In the genomic region with DNA sequence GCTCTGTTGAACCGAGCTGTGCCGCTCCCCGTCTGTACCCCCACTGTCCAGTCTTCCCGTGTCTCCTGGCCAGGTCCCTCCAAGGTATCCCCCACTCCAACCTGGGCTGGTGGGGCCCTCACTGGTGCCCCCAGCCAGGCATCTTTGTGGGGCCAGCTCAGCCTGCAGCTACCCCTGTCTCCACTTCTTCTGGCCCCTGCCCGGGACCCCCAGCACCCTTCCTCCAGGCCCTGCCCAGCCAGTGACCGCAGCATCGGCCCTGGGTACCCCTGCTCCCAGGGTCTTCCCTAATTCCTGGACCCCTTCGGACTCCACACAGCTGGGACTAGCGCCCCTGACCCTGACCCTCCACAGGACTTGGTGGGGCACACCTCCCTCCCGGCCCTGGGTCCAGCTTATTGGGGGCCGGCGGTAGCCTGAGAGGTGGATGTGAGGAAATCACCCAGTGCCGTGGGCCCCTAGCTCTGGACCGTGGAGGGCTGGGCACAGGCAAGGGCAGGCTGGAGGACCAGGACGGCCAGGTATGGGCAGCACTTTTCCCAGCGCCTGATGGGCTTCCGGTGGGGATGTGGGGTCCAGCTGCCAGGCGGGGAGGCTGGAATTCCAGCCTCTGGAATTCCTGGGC, we compare ENCODE assay signal across 3 cellular contexts.
TF ChIP-seq lines count a peak whose summit lies in the region.

No MANE protein-coding gene starts in this region.

TF ChIP-seq in SK-N-SH, 30 proteins besides CTCF, POLR2A, EP300 and RAD21:
- no peak for TF ChIP-seq FOXJ3 (CRISPR knock-in tag; IDR thresholded peaks at IDR 0.05)
- TF ChIP-seq NFIC (IDR thresholded peaks at IDR 0.05; ENCODE audit: borderline replicate concordance) = no peak
- TF ChIP-seq, protein P1, sequence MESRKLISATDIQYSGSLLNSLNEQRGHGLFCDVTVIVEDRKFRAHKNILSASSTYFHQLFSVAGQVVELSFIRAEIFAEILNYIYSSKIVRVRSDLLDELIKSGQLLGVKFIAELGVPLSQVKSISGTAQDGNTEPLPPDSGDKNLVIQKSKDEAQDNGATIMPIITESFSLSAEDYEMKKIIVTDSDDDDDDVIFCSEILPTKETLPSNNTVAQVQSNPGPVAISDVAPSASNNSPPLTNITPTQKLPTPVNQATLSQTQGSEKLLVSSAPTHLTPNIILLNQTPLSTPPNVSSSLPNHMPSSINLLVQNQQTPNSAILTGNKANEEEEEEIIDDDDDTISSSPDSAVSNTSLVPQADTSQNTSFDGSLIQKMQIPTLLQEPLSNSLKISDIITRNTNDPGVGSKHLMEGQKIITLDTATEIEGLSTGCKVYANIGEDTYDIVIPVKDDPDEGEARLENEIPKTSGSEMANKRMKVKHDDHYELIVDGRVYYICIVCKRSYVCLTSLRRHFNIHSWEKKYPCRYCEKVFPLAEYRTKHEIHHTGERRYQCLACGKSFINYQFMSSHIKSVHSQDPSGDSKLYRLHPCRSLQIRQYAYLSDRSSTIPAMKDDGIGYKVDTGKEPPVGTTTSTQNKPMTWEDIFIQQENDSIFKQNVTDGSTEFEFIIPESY (IDR thresholded peaks at IDR 0.05; ENCODE audit: borderline replicate concordance, low read depth) = no peak
- TF ChIP-seq GATA2 (CRISPR knock-in tag; IDR thresholded peaks at IDR 0.05) = no peak
- TF ChIP-seq RXRA (IDR thresholded peaks at IDR 0.05; ENCODE audit: borderline replicate concordance, low read depth) = no peak
- TF ChIP-seq GABPA (IDR thresholded peaks at IDR 0.05; ENCODE audit: low read depth) = no peak
- TF ChIP-seq, protein P2, sequence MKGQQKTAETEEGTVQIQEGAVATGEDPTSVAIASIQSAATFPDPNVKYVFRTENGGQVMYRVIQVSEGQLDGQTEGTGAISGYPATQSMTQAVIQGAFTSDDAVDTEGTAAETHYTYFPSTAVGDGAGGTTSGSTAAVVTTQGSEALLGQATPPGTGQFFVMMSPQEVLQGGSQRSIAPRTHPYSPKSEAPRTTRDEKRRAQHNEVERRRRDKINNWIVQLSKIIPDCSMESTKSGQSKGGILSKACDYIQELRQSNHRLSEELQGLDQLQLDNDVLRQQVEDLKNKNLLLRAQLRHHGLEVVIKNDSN (IDR thresholded peaks at IDR 0.05; ENCODE audit: borderline replicate concordance, low read depth) = no peak
- TF ChIP-seq YY1 (IDR thresholded peaks at IDR 0.05; ENCODE audit: low read depth) = no peak
- TF ChIP-seq TAF1 (IDR thresholded peaks at IDR 0.05; ENCODE audit: borderline replicate concordance, low read depth, low read length) = no peak
- TF ChIP-seq EZH2phosphoT487 (IDR thresholded peaks at IDR 0.05; ENCODE audit: borderline replicate concordance, low read depth) = no peak
- TF ChIP-seq FOXM1 (IDR thresholded peaks at IDR 0.05; ENCODE audit: low read depth) = no peak
- TF ChIP-seq, protein P3, sequence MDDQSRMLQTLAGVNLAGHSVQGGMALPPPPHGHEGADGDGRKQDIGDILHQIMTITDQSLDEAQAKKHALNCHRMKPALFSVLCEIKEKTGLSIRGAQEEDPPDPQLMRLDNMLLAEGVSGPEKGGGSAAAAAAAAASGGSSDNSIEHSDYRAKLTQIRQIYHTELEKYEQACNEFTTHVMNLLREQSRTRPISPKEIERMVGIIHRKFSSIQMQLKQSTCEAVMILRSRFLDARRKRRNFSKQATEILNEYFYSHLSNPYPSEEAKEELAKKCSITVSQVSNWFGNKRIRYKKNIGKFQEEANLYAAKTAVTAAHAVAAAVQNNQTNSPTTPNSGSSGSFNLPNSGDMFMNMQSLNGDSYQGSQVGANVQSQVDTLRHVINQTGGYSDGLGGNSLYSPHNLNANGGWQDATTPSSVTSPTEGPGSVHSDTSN (IDR thresholded peaks at IDR 0.05) = no peak
- TF ChIP-seq, protein P4, sequence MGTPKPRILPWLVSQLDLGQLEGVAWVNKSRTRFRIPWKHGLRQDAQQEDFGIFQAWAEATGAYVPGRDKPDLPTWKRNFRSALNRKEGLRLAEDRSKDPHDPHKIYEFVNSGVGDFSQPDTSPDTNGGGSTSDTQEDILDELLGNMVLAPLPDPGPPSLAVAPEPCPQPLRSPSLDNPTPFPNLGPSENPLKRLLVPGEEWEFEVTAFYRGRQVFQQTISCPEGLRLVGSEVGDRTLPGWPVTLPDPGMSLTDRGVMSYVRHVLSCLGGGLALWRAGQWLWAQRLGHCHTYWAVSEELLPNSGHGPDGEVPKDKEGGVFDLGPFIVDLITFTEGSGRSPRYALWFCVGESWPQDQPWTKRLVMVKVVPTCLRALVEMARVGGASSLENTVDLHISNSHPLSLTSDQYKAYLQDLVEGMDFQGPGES (IDR thresholded peaks at IDR 0.05; ENCODE audit: low read depth, low read length) = no peak

TF ChIP-seq in SK-N-SH treated with all-trans-retinoic acid at 6 μM for 48 hours, 23 proteins besides CTCF, POLR2A, EP300 and RAD21:
- TF ChIP-seq, protein P5, sequence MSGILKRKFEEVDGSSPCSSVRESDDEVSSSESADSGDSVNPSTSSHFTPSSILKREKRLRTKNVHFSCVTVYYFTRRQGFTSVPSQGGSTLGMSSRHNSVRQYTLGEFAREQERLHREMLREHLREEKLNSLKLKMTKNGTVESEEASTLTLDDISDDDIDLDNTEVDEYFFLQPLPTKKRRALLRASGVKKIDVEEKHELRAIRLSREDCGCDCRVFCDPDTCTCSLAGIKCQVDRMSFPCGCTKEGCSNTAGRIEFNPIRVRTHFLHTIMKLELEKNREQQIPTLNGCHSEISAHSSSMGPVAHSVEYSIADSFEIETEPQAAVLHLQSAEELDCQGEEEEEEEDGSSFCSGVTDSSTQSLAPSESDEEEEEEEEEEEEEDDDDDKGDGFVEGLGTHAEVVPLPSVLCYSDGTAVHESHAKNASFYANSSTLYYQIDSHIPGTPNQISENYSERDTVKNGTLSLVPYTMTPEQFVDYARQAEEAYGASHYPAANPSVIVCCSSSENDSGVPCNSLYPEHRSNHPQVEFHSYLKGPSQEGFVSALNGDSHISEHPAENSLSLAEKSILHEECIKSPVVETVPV (CRISPR knock-in tag; IDR thresholded peaks at IDR 0.05) = no peak
- TF ChIP-seq CSDC2 (CRISPR knock-in tag; IDR thresholded peaks at IDR 0.05) (no peak), OSR1 (CRISPR knock-in tag; IDR thresholded peaks at IDR 0.05) (no peak), SNAI2 (CRISPR knock-in tag; IDR thresholded peaks at IDR 0.05) (no peak), ZNF565 (CRISPR knock-in tag; conservative IDR thresholded peaks at IDR 0.05; ENCODE audit: low read depth) (no peak), ISL1 (CRISPR knock-in tag; IDR thresholded peaks at IDR 0.05) (no peak), ZFP3 (CRISPR knock-in tag; IDR thresholded peaks at IDR 0.05) (no peak), TOX (CRISPR knock-in tag; IDR thresholded peaks at IDR 0.05; ENCODE audit: borderline replicate concordance) (no peak), ZNF70 (CRISPR knock-in tag; IDR thresholded peaks at IDR 0.05) (no peak)
- TF ChIP-seq, protein P6, sequence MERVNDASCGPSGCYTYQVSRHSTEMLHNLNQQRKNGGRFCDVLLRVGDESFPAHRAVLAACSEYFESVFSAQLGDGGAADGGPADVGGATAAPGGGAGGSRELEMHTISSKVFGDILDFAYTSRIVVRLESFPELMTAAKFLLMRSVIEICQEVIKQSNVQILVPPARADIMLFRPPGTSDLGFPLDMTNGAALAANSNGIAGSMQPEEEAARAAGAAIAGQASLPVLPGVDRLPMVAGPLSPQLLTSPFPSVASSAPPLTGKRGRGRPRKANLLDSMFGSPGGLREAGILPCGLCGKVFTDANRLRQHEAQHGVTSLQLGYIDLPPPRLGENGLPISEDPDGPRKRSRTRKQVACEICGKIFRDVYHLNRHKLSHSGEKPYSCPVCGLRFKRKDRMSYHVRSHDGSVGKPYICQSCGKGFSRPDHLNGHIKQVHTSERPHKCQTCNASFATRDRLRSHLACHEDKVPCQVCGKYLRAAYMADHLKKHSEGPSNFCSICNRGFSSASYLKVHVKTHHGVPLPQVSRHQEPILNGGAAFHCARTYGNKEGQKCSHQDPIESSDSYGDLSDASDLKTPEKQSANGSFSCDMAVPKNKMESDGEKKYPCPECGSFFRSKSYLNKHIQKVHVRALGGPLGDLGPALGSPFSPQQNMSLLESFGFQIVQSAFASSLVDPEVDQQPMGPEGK (CRISPR knock-in tag; IDR thresholded peaks at IDR 0.05; ENCODE audit: borderline replicate concordance) = no peak

TF ChIP-seq in HepG2, 621 proteins besides CTCF, POLR2A, EP300 and RAD21:
- TF ChIP-seq MAFK (conservative IDR thresholded peaks at IDR 0.05 in 1 of 2, IDR thresholded peaks at IDR 0.05 in 1 of 2; ENCODE audit: low read length in 2 of 2) = no peak
- TF ChIP-seq, protein P7, sequence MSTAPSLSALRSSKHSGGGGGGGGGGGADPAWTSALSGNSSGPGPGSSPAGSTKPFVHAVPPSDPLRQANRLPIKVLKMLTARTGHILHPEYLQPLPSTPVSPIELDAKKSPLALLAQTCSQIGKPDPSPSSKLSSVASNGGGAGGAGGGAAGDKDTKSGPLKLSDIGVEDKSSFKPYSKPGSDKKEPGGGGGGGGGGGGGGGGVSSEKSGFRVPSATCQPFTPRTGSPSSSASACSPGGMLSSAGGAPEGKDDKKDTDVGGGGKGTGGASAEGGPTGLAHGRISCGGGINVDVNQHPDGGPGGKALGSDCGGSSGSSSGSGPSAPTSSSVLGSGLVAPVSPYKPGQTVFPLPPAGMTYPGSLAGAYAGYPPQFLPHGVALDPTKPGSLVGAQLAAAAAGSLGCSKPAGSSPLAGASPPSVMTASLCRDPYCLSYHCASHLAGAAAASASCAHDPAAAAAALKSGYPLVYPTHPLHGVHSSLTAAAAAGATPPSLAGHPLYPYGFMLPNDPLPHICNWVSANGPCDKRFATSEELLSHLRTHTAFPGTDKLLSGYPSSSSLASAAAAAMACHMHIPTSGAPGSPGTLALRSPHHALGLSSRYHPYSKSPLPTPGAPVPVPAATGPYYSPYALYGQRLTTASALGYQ (CRISPR knock-in tag; IDR thresholded peaks at IDR 0.05) = no peak
- no peak for TF ChIP-seq SP4 (CRISPR knock-in tag; IDR thresholded peaks at IDR 0.05)
- TF ChIP-seq, protein P8, sequence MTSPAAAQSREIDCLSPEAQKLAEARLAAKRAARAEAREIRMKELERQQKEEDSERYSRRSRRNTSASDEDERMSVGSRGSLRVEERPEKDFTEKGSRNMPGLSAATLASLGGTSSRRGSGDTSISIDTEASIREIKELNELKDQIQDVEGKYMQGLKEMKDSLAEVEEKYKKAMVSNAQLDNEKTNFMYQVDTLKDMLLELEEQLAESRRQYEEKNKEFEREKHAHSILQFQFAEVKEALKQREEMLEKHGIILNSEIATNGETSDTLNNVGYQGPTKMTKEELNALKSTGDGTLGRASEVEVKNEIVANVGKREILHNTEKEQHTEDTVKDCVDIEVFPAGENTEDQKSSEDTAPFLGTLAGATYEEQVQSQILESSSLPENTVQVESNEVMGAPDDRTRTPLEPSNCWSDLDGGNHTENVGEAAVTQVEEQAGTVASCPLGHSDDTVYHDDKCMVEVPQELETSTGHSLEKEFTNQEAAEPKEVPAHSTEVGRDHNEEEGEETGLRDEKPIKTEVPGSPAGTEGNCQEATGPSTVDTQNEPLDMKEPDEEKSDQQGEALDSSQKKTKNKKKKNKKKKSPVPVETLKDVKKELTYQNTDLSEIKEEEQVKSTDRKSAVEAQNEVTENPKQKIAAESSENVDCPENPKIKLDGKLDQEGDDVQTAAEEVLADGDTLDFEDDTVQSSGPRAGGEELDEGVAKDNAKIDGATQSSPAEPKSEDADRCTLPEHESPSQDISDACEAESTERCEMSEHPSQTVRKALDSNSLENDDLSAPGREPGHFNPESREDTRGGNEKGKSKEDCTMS (CRISPR knock-in tag; conservative IDR thresholded peaks at IDR 0.05) = no peak
- TF ChIP-seq SMARCE1 (IDR thresholded peaks at IDR 0.05; ENCODE audit: borderline replicate concordance) = no peak
- TF ChIP-seq MTA3 (CRISPR knock-in tag; IDR thresholded peaks at IDR 0.05) = no peak
- TF ChIP-seq ZNF816 (CRISPR knock-in tag; IDR thresholded peaks at IDR 0.05; ENCODE audit: borderline replicate concordance) = no peak
- TF ChIP-seq ZNF674 (CRISPR knock-in tag; IDR thresholded peaks at IDR 0.05; ENCODE audit: low read depth) = no peak
- TF ChIP-seq SMYD3 (CRISPR knock-in tag; IDR thresholded peaks at IDR 0.05) = no peak
- TF ChIP-seq ZNF12 (CRISPR knock-in tag; IDR thresholded peaks at IDR 0.05) = no peak
- no peak for TF ChIP-seq YY1 (IDR thresholded peaks at IDR 0.05; ENCODE audit: insufficient read depth, insufficient replicate concordance, low read depth, low read length)
- TF ChIP-seq NR3C1 (CRISPR knock-in tag; IDR thresholded peaks at IDR 0.05) = no peak
- TF ChIP-seq ZNF10 (CRISPR knock-in tag; IDR thresholded peaks at IDR 0.05; ENCODE audit: borderline replicate concordance, low read depth) = no peak
- TF ChIP-seq HNF4A (CRISPR knock-in tag; IDR thresholded peaks at IDR 0.05) = no peak
- TF ChIP-seq KLF9 (CRISPR knock-in tag; IDR thresholded peaks at IDR 0.05; ENCODE audit: low read depth) = no peak
- TF ChIP-seq ZNF432 (CRISPR knock-in tag; IDR thresholded peaks at IDR 0.05; ENCODE audit: borderline replicate concordance) = no peak
